Comparison of ENCODE assay signal across 32 cellular contexts in the genomic region with DNA sequence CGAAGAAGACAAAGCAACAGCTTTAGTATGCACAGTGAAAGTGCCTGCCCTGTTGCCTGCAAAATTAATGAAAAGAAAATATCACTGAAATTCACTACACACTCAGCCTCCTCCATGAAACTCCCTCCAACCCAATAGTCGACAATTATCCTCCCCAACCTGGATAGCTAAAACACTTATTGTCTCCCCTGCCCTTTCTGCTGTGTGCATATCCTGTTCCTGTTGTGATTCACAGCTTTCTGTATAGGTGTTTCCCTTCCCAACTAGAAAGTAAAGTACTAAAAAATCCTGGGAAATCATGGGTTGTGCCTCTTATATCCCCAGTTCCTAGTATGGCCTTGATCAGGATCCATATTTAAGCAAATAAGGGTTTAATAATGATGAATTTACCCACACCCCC.
"Had no signal": no experiment of that assay in that cellular context is flagged by ENCODE, and none has a peak within 500 bp of the region (broad histone marks: within the 10 kb centered on the region; RNA-seq: fewer than 3 reads in every experiment).

No MANE protein-coding gene starts in this region.

- H3K27me3 ChIP-seq: breast epithelium, gastrocnemius medialis, hepatocyte, pancreas, sigmoid colon had no signal

- H3K27me3 Mint-ChIP-seq: activated naive CD4-positive, alpha-beta T cell treated with anti-CD3 and anti-CD28 coated beads, Interleukin-2, amount 50 U/mL, for 24 hours; activated naive CD8-positive, alpha-beta T cell treated with anti-CD3 and anti-CD28 coated beads, Interleukin-2, amount 50 U/mL, for 24 hours; activated T-cell treated with anti-CD3 and anti-CD28 coated beads, Interleukin-2, amount 50 U/mL, for 24 hours; dendritic cell treated with granulocyte-macrophage colony-stimulating factor and Interleukin-4, amounts not matched to agents 40 ng/mL and 50 ng/mL, for 4 days; stimulated activated naive CD8-positive, alpha-beta T cell treated with anti-CD3 and anti-CD28 coated beads, Interleukin-15, Interleukin-2, amounts not matched to agents 100 ng/mL and 50 ng/mL, for 24 hours had no signal

- H3K4me1 ChIP-seq: breast epithelium, gastrocnemius medialis, left ventricle myocardium inferior, pancreas, prostate gland, sigmoid colon had no signal

- H3K27ac ChIP-seq: breast epithelium, gastrocnemius medialis, hepatocyte, left ventricle myocardium inferior, pancreas, prostate gland, sigmoid colon, thoracic aorta, VCaP had no signal

- H2AFZ ChIP-seq: hepatocyte had no signal

- H3K4me3 Mint-ChIP-seq: activated naive CD4-positive, alpha-beta T cell treated with anti-CD3 and anti-CD28 coated beads, Interleukin-2, amount 50 U/mL, for 24 hours; activated naive CD8-positive, alpha-beta T cell treated with anti-CD3 and anti-CD28 coated beads, Interleukin-2, amount 50 U/mL, for 24 hours; activated T-cell treated with anti-CD3 and anti-CD28 coated beads, Interleukin-2, amount 50 U/mL, for 24 hours; dendritic cell treated with granulocyte-macrophage colony-stimulating factor and Interleukin-4, amounts not matched to agents 40 ng/mL and 50 ng/mL, for 4 days; mesothelial cell of epicardium; naive B cell; stimulated activated effector memory CD8-positive, alpha-beta T cell treated with anti-CD3 and anti-CD28 coated beads, Interleukin-12 subunit alpha, Interleukin-12 subunit beta, amount 100 ng/mL, for 72 hours; stimulated activated naive CD8-positive, alpha-beta T cell treated with anti-CD3 and anti-CD28 coated beads, Interleukin-15, Interleukin-2, amounts not matched to agents 100 ng/mL and 50 ng/mL, for 24 hours; T-helper 2 cell treated with Interferon-gamma antibody and Interleukin-4, amounts not matched to agents 5 μg/mL and 100 μg/mL, for 36 hours had no signal

- H3K4me2 ChIP-seq: hepatocyte had no signal

- H3K9me3 Mint-ChIP-seq: T-helper 2 cell treated with Interferon-gamma antibody and Interleukin-4, amounts not matched to agents 5 μg/mL and 100 μg/mL, for 36 hours had no signal

- H3K79me2 ChIP-seq: hepatocyte had no signal

- DNase-seq: activated CD4-positive, alpha-beta T cell treated with anti-CD3 and anti-CD28 coated beads for 48 hours; activated CD4-positive, alpha-beta T cell treated with anti-CD3 and anti-CD28 coated beads, Interleukin-2, amount 50 U/mL, for 48 hours; activated CD8-positive, alpha-beta memory T cell treated with anti-CD3 and anti-CD28 coated beads, Interleukin-2, amount 50 U/mL, for 48 hours; activated gamma-delta T cell; activated naive CD8-positive, alpha-beta T cell treated with anti-CD3 and anti-CD28 coated beads, Interleukin-2, amount 50 U/mL, for 24 hours; activated T-cell treated with anti-CD3 and anti-CD28 coated beads, Interleukin-2, amount 50 U/mL, for 24 hours; central memory CD4-positive, alpha-beta T cell; effector CD8-positive, alpha-beta T cell; erythroblast; gastrocnemius medialis; left ventricle myocardium inferior; naive B cell; pancreas; retina; sigmoid colon; small intestine; stimulated activated CD4-positive, alpha-beta T cell treated with anti-CD3 and anti-CD28 coated beads, Interleukin-4, amount 100 ng/mL, for 24 hours; T-helper 1 cell; trophoblast cell had no signal

- H3K27ac Mint-ChIP-seq: activated naive CD4-positive, alpha-beta T cell treated with anti-CD3 and anti-CD28 coated beads, Interleukin-2, amount 50 U/mL, for 24 hours; activated naive CD8-positive, alpha-beta T cell treated with anti-CD3 and anti-CD28 coated beads, Interleukin-2, amount 50 U/mL, for 24 hours; activated T-cell treated with anti-CD3 and anti-CD28 coated beads, Interleukin-2, amount 50 U/mL, for 24 hours; dendritic cell treated with granulocyte-macrophage colony-stimulating factor and Interleukin-4, amounts not matched to agents 40 ng/mL and 50 ng/mL, for 4 days; mesothelial cell of epicardium; naive B cell; stimulated activated effector memory CD8-positive, alpha-beta T cell treated with anti-CD3 and anti-CD28 coated beads, Interleukin-12 subunit alpha, Interleukin-12 subunit beta, amount 100 ng/mL, for 72 hours; stimulated activated naive CD8-positive, alpha-beta T cell treated with anti-CD3 and anti-CD28 coated beads, Interleukin-15, Interleukin-2, amounts not matched to agents 100 ng/mL and 50 ng/mL, for 24 hours; T-helper 2 cell treated with Interferon-gamma antibody and Interleukin-4, amounts not matched to agents 5 μg/mL and 100 μg/mL, for 36 hours had no signal

- H3K9me3 ChIP-seq: gastrocnemius medialis, pancreas, prostate gland, sigmoid colon, thoracic aorta had no signal

- H3K4me1 Mint-ChIP-seq: activated naive CD4-positive, alpha-beta T cell treated with anti-CD3 and anti-CD28 coated beads, Interleukin-2, amount 50 U/mL, for 24 hours; activated naive CD8-positive, alpha-beta T cell treated with anti-CD3 and anti-CD28 coated beads, Interleukin-2, amount 50 U/mL, for 24 hours; naive B cell; stimulated activated effector memory CD8-positive, alpha-beta T cell treated with anti-CD3 and anti-CD28 coated beads, Interleukin-12 subunit alpha, Interleukin-12 subunit beta, amount 100 ng/mL, for 72 hours had no signal

- H3K4me3 ChIP-seq: breast epithelium, gastrocnemius medialis, hepatocyte, left ventricle myocardium inferior, lung, pancreas, prostate gland, sigmoid colon, thoracic aorta had no signal

- ATAC-seq: activated CD4-positive, CD25-positive, alpha-beta regulatory T cell treated with anti-CD3 and anti-CD28 coated beads, Interleukin-2, amount 50 U/mL, for 24 hours; activated naive CD8-positive, alpha-beta T cell treated with anti-CD3 and anti-CD28 coated beads, Interleukin-2, amount 50 U/mL, for 24 hours; stimulated activated effector memory CD8-positive, alpha-beta T cell treated with anti-CD3 and anti-CD28 coated beads, Interleukin-12 subunit alpha, Interleukin-12 subunit beta, amount 100 ng/mL, for 72 hours had no signal
